Comparison of ENCODE assay signal across 1 cellular context in genomic region chr4:56435748-56436442, GRCh38.
TF ChIP-seq lines count a peak whose summit lies in the region.

PAICS (plus strand) TSS chr4:56436260; CDS start chr4:56436313, 53 bp downstream.

TF ChIP-seq in HepG2, 621 proteins besides CTCF, POLR2A, EP300 and RAD21 (continued from another document and continues in another):
- TF ChIP-seq E2F1 (CRISPR knock-in tag; IDR thresholded peaks at IDR 0.05) (peak; percentile 95), NFIB (CRISPR knock-in tag; IDR thresholded peaks at IDR 0.05; ENCODE audit: borderline replicate concordance) (no peak), EEA1 (CRISPR knock-in tag; IDR thresholded peaks at IDR 0.05; ENCODE audit: borderline replicate concordance) (peak; percentile 54; the same call in 1 of the 2 replicates), ETV5 (CRISPR knock-in tag; IDR thresholded peaks at IDR 0.05; ENCODE audit: borderline replicate concordance) (0 out of 2 replicates have a peak, but pooled peaks have one; percentile 27), KLF6 (CRISPR knock-in tag; IDR thresholded peaks at IDR 0.05) (peak; percentile 49; the same call in 1 of the 2 replicates), SRSF9 (IDR thresholded peaks at IDR 0.05; ENCODE audit: borderline replicate concordance, insufficient read depth, low read depth, low read length, poor library complexity, severe bottlenecking) (no peak), ZMYM4 (CRISPR knock-in tag; IDR thresholded peaks at IDR 0.05) (peak; percentile 47; the same call in 1 of the 2 replicates), ZNF577 (CRISPR knock-in tag; IDR thresholded peaks at IDR 0.05; ENCODE audit: borderline replicate concordance, low read depth) (no peak), KLF11 (CRISPR knock-in tag; IDR thresholded peaks at IDR 0.05) (peak; percentile 42), RXRB (CRISPR knock-in tag; IDR thresholded peaks at IDR 0.05; ENCODE audit: borderline replicate concordance) (no peak), ZFY (CRISPR knock-in tag; IDR thresholded peaks at IDR 0.05) (peak; percentile 85), FOSL1 (CRISPR knock-in tag; IDR thresholded peaks at IDR 0.05; ENCODE audit: borderline replicate concordance) (no peak), CHD4 (IDR thresholded peaks at IDR 0.05; ENCODE audit: borderline replicate concordance, low read length) (no peak), HMGXB3 (CRISPR knock-in tag; IDR thresholded peaks at IDR 0.05; ENCODE audit: borderline replicate concordance) (no peak), ZBTB46 (CRISPR knock-in tag; IDR thresholded peaks at IDR 0.05; ENCODE audit: borderline replicate concordance) (no peak), TFDP1 (CRISPR knock-in tag; IDR thresholded peaks at IDR 0.05; ENCODE audit: borderline replicate concordance) (peak; percentile 83; the same call in 1 of the 2 replicates), SP5 (CRISPR knock-in tag; IDR thresholded peaks at IDR 0.05; ENCODE audit: borderline replicate concordance, low read depth) (peak; percentile 79), UBTF (CRISPR knock-in tag; IDR thresholded peaks at IDR 0.05) (peak; percentile 51), PCBP2 (optimal IDR thresholded peaks at IDR 0.05; ENCODE audit: low read depth, low read length, poor library complexity, severe bottlenecking) (no peak), ATAD3A (CRISPR knock-in tag; IDR thresholded peaks at IDR 0.05) (no peak), ZNF282 (IDR thresholded peaks at IDR 0.05; ENCODE audit: partially characterized antibody) (no peak), ZHX2 (IDR thresholded peaks at IDR 0.05; ENCODE audit: low read depth) (peak; percentile 24; the same call in 1 of the 2 replicates), ZHX2 (CRISPR knock-in tag; IDR thresholded peaks at IDR 0.05; ENCODE audit: borderline replicate concordance) (no peak), ZSCAN30 (CRISPR knock-in tag; IDR thresholded peaks at IDR 0.05) (peak; percentile 38; the same call in 1 of the 2 replicates), REPIN1 (CRISPR knock-in tag; IDR thresholded peaks at IDR 0.05; ENCODE audit: borderline replicate concordance, low read depth) (peak; percentile 59), CREM (IDR thresholded peaks at IDR 0.05) (no peak), CREM (CRISPR knock-in tag; IDR thresholded peaks at IDR 0.05) (no peak), THAP7 (CRISPR knock-in tag; IDR thresholded peaks at IDR 0.05) (no peak), KLF13 (CRISPR knock-in tag; IDR thresholded peaks at IDR 0.05) (no peak), MXD4 (CRISPR knock-in tag; IDR thresholded peaks at IDR 0.05) (peak; percentile 85), BORCS8-MEF2B (CRISPR knock-in tag; IDR thresholded peaks at IDR 0.05) (peak; percentile 77; the same call in 1 of the 2 replicates), ZNF766 (CRISPR knock-in tag; IDR thresholded peaks at IDR 0.05; ENCODE audit: borderline replicate concordance) (0 out of 2 replicates have a peak, but pooled peaks have one; percentile 40), CSRNP1 (CRISPR knock-in tag; IDR thresholded peaks at IDR 0.05) (peak; percentile 54; the same call in 1 of the 2 replicates)
